In the genomic region with DNA sequence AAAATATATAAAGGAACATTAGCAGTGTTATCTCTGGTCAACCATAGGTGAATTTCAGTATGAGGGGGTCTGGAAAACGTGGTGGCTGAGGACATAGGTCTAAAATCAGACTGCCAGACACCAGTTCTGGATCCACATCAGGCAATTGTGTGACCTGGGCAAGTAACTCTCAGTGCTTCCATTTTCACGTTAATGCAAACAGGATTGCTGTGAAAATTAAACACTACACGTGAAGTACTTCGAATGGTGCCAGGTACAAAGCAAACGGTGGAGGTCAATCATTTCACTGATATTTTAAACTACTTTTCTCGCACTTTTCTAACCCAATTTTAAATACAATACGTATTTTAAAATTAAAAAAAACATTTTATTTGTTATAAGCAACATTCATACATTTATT, we compare ENCODE assay signal across 22 cellular contexts.
DNase-seq lines count a peak whose midpoint lies in the region; ATAC-seq, FAIRE-seq and TF ChIP-seq lines count a peak whose summit lies in the region.
"Had no signal": no experiment of that assay in that cellular context is flagged by ENCODE, and none has a peak within 500 bp of the region (broad histone marks: within the 10 kb centered on the region; RNA-seq: fewer than 3 reads in every experiment).

No MANE protein-coding gene starts in this region.

- no peaks in the 10 kb centered on the region for H3K4me1 ChIP-seq in K562 (replicated peaks in 1 of 2; ENCODE audit: control insufficient read depth in 2 of 2, insufficient read depth in 2 of 2, low read length in 2 of 2)
- H3K4me1 ChIP-seq: A549 had no signal

- no peak for TF ChIP-seq CTCF in K562 (IDR thresholded peaks at IDR 0.05 in 2 of 3, conservative IDR thresholded peaks at IDR 0.05 in 1 of 3; ENCODE audit: insufficient read depth in 2 of 3, low read depth in 1 of 3, low read length in 3 of 3)

- no peak overlapping the region for H3K27ac ChIP-seq in K562 (ENCODE audit: extremely low read depth, low read depth, low read length)
- H3K27ac ChIP-seq: A549 had no signal

- no TSS peak for BruUV-seq in K562 (replicated peaks; lab: Mats Ljungman, UMichigan)

- no peak for TF ChIP-seq POLR2A in K562 (conservative IDR thresholded peaks at IDR 0.05)

- no peaks in the 10 kb centered on the region for H4K20me1 ChIP-seq in K562 (replicated peaks; ENCODE audit: control insufficient read depth, insufficient read depth, low read length)

- POLR2A ChIA-PET in K562 (lab: Yijun Ruan, JAX), result no interaction called here

- no peak for TF ChIP-seq RAD21 in K562 (CRISPR knock-in tag; conservative IDR thresholded peaks at IDR 0.05 in 1 of 2, IDR thresholded peaks at IDR 0.05 in 1 of 2)

- CTCF ChIA-PET in K562 (lab: Yijun Ruan, JAX; ENCODE audit: low intra/inter-chr PET ratio), result no interaction called here

- FAIRE-seq in K562 (lab: Jason Lieb, UNC), result no peak
- FAIRE-seq: A549, GM12878, HTR-8/SVneo had no signal

- in situ Hi-C loops in K562 (cut with MboI), result loop anchor here (25.0 kb wide), 1 partner anchor 584 kb away; no protein-coding TSS in a partner anchor

- no peak overlapping the region for H3K4me3 ChIP-seq in K562
- H3K4me3 ChIP-seq: A549, GM12878 had no signal

- H2AFZ ChIP-seq in K562 (ENCODE audit: low read depth, low read length), result 0 out of 2 replicates have a peak overlapping the region, but pooled peaks have one; percentile 29

- H3K9me1 ChIP-seq in K562 (ENCODE audit: control insufficient read depth, insufficient read depth, low read length), result no peaks in the 10 kb centered on the region

- peak; percentile 35 for DNase-seq in NCI-H146 (lab: John Stamatoyannopoulos, UW)
- DNase-seq in NCI-H146 treated with DMSO at 0.1 percent for 48 hours (lab: John Stamatoyannopoulos, UW; ENCODE audit: unreplicated experiment), result no peak
- peak; percentile 93 for DNase-seq in NCI-H2029 treated with DMSO at 0.1 percent for 48 hours (lab: John Stamatoyannopoulos, UW)
- DNase-seq in NCI-H748 treated with DMSO at 0.1 percent for 48 hours (lab: John Stamatoyannopoulos, UW), result peak; percentile 52
- no peak for DNase-seq in K562 (ENCODE audit: extremely low read depth in 1 of 4, low spot score in 3 of 4)
- DNase-seq in NCI-H1694 (lab: John Stamatoyannopoulos, UW), result no peak
- no peak for DNase-seq in epidermal melanocyte (ENCODE audit: insufficient read length, low spot score)
- DNase-seq: DMS79 treated with DMSO at 0.1 percent for 48 hours, HCEC 1CT, IMR-90, MV-4-11, NCI-H1436, NCI-H2081 treated with DMSO at 0.1 percent for 48 hours, NCI-H226, NCI-H526 treated with DMSO at 0.1 percent for 48 hours, Right ventricle myocardium superior, SW 1271, T-helper 17 cell had no signal

- no peak for TF ChIP-seq EP300 in K562 (IDR thresholded peaks at IDR 0.05; ENCODE audit: low read length)

- H3K9ac ChIP-seq in K562 (ENCODE audit: insufficient read depth in 1 of 2, low read depth in 2 of 2, low read length in 2 of 2), result no peak overlapping the region

- no peaks in the 10 kb centered on the region for H3K27me3 ChIP-seq in K562 (ENCODE audit: control insufficient read depth in 2 of 2, insufficient read depth in 2 of 2, low read length in 2 of 2)

- no peaks in the 10 kb centered on the region for H3K36me3 ChIP-seq in K562 (ENCODE audit: control insufficient read depth, insufficient read depth, low read length)

- 19% methylated on average over 7 of the region's 7 CpGs for WGBS in K562 (ENCODE audit: insufficient coverage, low coverage, missing lambda C conversion rate)

- no peaks in the 10 kb centered on the region for H3K9me3 ChIP-seq in K562 (replicated peaks; ENCODE audit: control insufficient read depth, insufficient read depth, low read depth, low read length)
- H3K9me3 ChIP-seq: A549 had no signal

- H3K79me2 ChIP-seq in K562 (ENCODE audit: control insufficient read depth, insufficient read depth, low read length), result no peaks in the 10 kb centered on the region

- no peak overlapping the region for H3K4me2 ChIP-seq in K562 (ENCODE audit: insufficient read depth, low read length)
- H3K4me2 ChIP-seq: A549 had no signal

- intact Hi-C loops in K562 (cut with micrococcal nuclease), result no loop called here

- no peak for ATAC-seq in K562
- ATAC-seq in GM19467 (IDR thresholded peaks at IDR 0.05; ENCODE audit: unreplicated experiment), result no peak
- ATAC-seq: A549, GM12878, T-helper 17 cell had no signal

TF ChIP-seq in K562, 482 proteins besides CTCF, POLR2A, EP300 and RAD21:
- TF ChIP-seq SMAD2 (IDR thresholded peaks at IDR 0.05; ENCODE audit: low read depth, low read length), result no peak
- TF ChIP-seq ZNF644 (tag; IDR thresholded peaks at IDR 0.05; ENCODE audit: low read depth), result no peak
- TF ChIP-seq XRCC4 (IDR thresholded peaks at IDR 0.05; ENCODE audit: extremely low read depth, insufficient read depth, insufficient read length), result no peak
- no peak for TF ChIP-seq ZFP1 (CRISPR knock-in tag; IDR thresholded peaks at IDR 0.05)
- TF ChIP-seq TAF7 (tag; IDR thresholded peaks at IDR 0.05), result no peak
- no peak for TF ChIP-seq ZNF133 (CRISPR knock-in tag; IDR thresholded peaks at IDR 0.05)
- TF ChIP-seq ARID3B (CRISPR knock-in tag; IDR thresholded peaks at IDR 0.05; ENCODE audit: borderline replicate concordance), result no peak
- TF ChIP-seq NCOR1 (IDR thresholded peaks at IDR 0.05), result no peak

Comparison
In these comparisons a context has a peak if more than half of its experiments do, and no peak if none do; other contexts are left out.
1. DNase-seq: peak in NCI-H146 (single experiment), NCI-H2029 treated with DMSO at 0.1 percent for 48 hours (single experiment) and NCI-H748 treated with DMSO at 0.1 percent for 48 hours (single experiment); none in NCI-H146 treated with DMSO at 0.1 percent for 48 hours (single experiment), K562 (0 of 4), NCI-H1694 (single experiment) and epidermal melanocyte (single experiment).